In the genomic region with DNA sequence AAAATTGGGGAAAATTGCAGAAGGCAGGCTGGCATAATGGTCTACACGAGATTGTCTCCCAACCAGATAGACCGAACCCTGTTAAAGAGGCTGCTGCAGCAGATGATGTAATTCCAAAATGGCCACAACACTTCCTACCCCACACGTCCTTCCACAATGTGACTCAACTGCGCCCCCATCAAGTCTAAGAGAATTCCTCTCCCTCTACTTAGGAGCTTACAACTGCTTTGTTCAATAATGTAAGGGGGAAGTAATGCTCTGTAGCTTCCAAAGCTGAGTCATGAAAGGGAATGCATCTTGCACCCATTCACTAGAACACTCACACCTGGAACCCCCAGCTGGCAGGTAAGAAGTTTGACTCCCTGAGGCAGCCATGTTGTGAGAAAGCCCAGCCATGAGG, we compare ENCODE assay signal across 1 cellular context.
TF ChIP-seq lines count a peak whose summit lies in the region.

No MANE protein-coding gene starts in this region.

TF ChIP-seq in H1, 55 proteins besides CTCF, POLR2A, EP300 and RAD21 (continued from another document):
- TF ChIP-seq, protein P1, sequence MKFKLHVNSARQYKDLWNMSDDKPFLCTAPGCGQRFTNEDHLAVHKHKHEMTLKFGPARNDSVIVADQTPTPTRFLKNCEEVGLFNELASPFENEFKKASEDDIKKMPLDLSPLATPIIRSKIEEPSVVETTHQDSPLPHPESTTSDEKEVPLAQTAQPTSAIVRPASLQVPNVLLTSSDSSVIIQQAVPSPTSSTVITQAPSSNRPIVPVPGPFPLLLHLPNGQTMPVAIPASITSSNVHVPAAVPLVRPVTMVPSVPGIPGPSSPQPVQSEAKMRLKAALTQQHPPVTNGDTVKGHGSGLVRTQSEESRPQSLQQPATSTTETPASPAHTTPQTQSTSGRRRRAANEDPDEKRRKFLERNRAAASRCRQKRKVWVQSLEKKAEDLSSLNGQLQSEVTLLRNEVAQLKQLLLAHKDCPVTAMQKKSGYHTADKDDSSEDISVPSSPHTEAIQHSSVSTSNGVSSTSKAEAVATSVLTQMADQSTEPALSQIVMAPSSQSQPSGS (IDR thresholded peaks at IDR 0.05; ENCODE audit: low read length) = 0 out of 2 replicates have a peak, but pooled peaks have one; percentile 29
- no peak for TF ChIP-seq ASH2L (IDR thresholded peaks at IDR 0.05; ENCODE audit: low read length)
- no peak for TF ChIP-seq RFX5 (IDR thresholded peaks at IDR 0.05; ENCODE audit: borderline replicate concordance, low read depth, low read length)
